Comparison of ENCODE assay signal across 22 cellular contexts in genomic region chr1:90193116-90193515, GRCh38.
"Had no signal": no experiment of that assay in that cellular context is flagged by ENCODE, and none has a peak within 500 bp of the region (broad histone marks: within the 10 kb centered on the region; RNA-seq: fewer than 3 reads in every experiment).

No MANE protein-coding gene starts in this region.

- DNase-seq: effector memory CD4-positive, alpha-beta T cell; erythroblast; esophagus squamous epithelium; foreskin melanocyte; glutamatergic neuron; hypothalamus; natural killer cell; occipital lobe; ovary; posterior cingulate gyrus; psoas muscle; right cardiac atrium; sigmoid colon; spleen; stimulated activated CD4-positive, alpha-beta T cell treated with anti-CD3 and anti-CD28 coated beads, Interleukin-15, amount 100 ng/mL, for 24 hours; stimulated activated CD4-positive, alpha-beta T cell treated with anti-CD3 and anti-CD28 coated beads, Interleukin-2, amount 100 ng/mL, for 48 hours; stimulated activated CD8-positive, alpha-beta memory T cell treated with anti-CD3 and anti-CD28 coated beads, Interleukin-4, amount 100 ng/mL, for 48 hours; stimulated activated naive CD4-positive, alpha-beta T cell; stimulated activated naive CD8-positive, alpha-beta T cell treated with anti-CD3 and anti-CD28 coated beads, Interleukin-15, amount 100 ng/mL, for 72 hours; transverse colon; upper lobe of right lung; uterus had no signal

- ATAC-seq: natural killer cell; psoas muscle; right cardiac atrium; stimulated activated naive CD8-positive, alpha-beta T cell treated with anti-CD3 and anti-CD28 coated beads, Interleukin-15, amount 100 ng/mL, for 72 hours had no signal
